10 cellular contexts compared by ENCODE assay signal in genomic region chr20:53929974-53930650, GRCh38.
DNase-seq lines count a peak whose midpoint lies in the region; ATAC-seq and TF ChIP-seq lines count a peak whose summit lies in the region.
"Had no signal": no experiment of that assay in that cellular context is flagged by ENCODE, and none has a peak within 500 bp of the region (broad histone marks: within the 10 kb centered on the region; RNA-seq: fewer than 3 reads in every experiment).

No MANE protein-coding gene starts in this region.

- H3K27ac ChIP-seq in IMR-90 (ENCODE audit: insufficient read depth, low read length) = no peak overlapping the region
- H3K27ac ChIP-seq in spleen = peak overlapping the region in 7 of 8 donors; percentile 15 to 87 (median 64)

- no peak overlapping the region for H2AFZ ChIP-seq in IMR-90 (replicated peaks; ENCODE audit: low read length, poor library complexity)

- H3K36me3 Mint-ChIP-seq in activated CD4-positive, alpha-beta T cell treated with anti-CD3 and anti-CD28 coated beads for 36 hours (ENCODE audit: low read depth) = no peaks in the 10 kb centered on the region

- peaks cover 14% of the 10 kb centered on the region for H3K9me1 ChIP-seq in IMR-90 (ENCODE audit: insufficient read depth, low read length)

- H3K27me3 ChIP-seq in IMR-90 (ENCODE audit: control insufficient read depth, insufficient read depth, low read length) = no peaks in the 10 kb centered on the region
- no peaks in the 10 kb centered on the region for H3K27me3 ChIP-seq in spleen (replicated peaks in 1 of 7)

- peak overlapping the region; percentile 40 for H3K27ac Mint-ChIP-seq in activated CD4-positive, alpha-beta T cell treated with anti-CD3 and anti-CD28 coated beads for 36 hours
- H3K27ac Mint-ChIP-seq: nephron had no signal

- H2BK5ac ChIP-seq in IMR-90 (ENCODE audit: low read depth, low read length, poor library complexity, severe bottlenecking) = no peak overlapping the region

- dilution Hi-C loops in IMR-90 (cut with HindIII; ENCODE audit: low sequenced_read_pairs, unreplicated experiment) = no loop called here

- no TSS peak for BruUV-seq in IMR-90 (replicated peaks; lab: Mats Ljungman, UMichigan)

- no CpG with 5 or more reads among the region's 6 CpGs for WGBS in IMR-90 (ENCODE audit: extremely low coverage in 2 of 2, insufficient read length in 1 of 2), 2 experiments
- 75 to 85% (median 77%) methylated on average over 6 of the region's 6 CpGs for whole genome bisulfite sequencing in spleen, 5 donors

- no peak overlapping the region for H3K56ac ChIP-seq in IMR-90 (ENCODE audit: extremely low read depth, insufficient read depth, low read length)

- peak; percentile 18 for ATAC-seq in activated CD4-positive, alpha-beta T cell treated with anti-CD3 and anti-CD28 coated beads for 36 hours
- ATAC-seq in HG02588 (IDR thresholded peaks at IDR 0.05; ENCODE audit: unreplicated experiment) = peak; percentile 64
- ATAC-seq in IMR-90 (ENCODE audit: low read depth) = no peak

- H3K9me3 ChIP-seq in IMR-90 (ENCODE audit: control insufficient read depth, insufficient read depth, low read length) = no peaks in the 10 kb centered on the region
- no peaks in the 10 kb centered on the region for H3K9me3 ChIP-seq in spleen
- H3K9me3 ChIP-seq: HAP-1 had no signal

- H4K20me1 ChIP-seq in IMR-90 (ENCODE audit: insufficient read depth, low read length) = no peaks in the 10 kb centered on the region

- H3K23ac ChIP-seq in IMR-90 (ENCODE audit: low read depth, low read length) = no peak overlapping the region

- TF ChIP-seq RAD21 in IMR-90 (IDR thresholded peaks at IDR 0.05; ENCODE audit: low read length) = no peak

- no peak overlapping the region for H4K5ac ChIP-seq in IMR-90 (ENCODE audit: low read depth, low read length)

- peak overlapping the region in 1 of 2 experiments; percentile 33; a peak in 1 of 4 replicates for H4K8ac ChIP-seq in IMR-90 (ENCODE audit: low read depth in 2 of 2, low read length in 2 of 2)

- H2AK9ac ChIP-seq in IMR-90 (replicated peaks; ENCODE audit: low read depth, low read length, poor library complexity) = no peak overlapping the region

- DNase-seq in activated CD4-positive, alpha-beta T cell treated with anti-CD3 and anti-CD28 coated beads for 36 hours = no peak
- no peak for DNase-seq in activated CD4-positive, alpha-beta T cell treated with anti-CD3 and anti-CD28 coated beads for 1 hour
- DNase-seq in IMR-90 (no peak), spleen (no peak), dermis blood vessel endothelial cell (no peak), AML-193 (lab: John Stamatoyannopoulos, UW) (no peak)
- DNase-seq in activated CD4-positive, alpha-beta T cell treated with anti-CD3 and anti-CD28 coated beads, Interleukin-2, amount 50 U/mL, for 48 hours = no peak

- TF ChIP-seq CTCF in IMR-90 (conservative IDR thresholded peaks at IDR 0.05; ENCODE audit: low read depth, low read length) (no peak), spleen (IDR thresholded peaks at IDR 0.05 in 8 of 11, conservative IDR thresholded peaks at IDR 0.05 in 3 of 11) (no peak)

- H3K27me3 Mint-ChIP-seq in activated CD4-positive, alpha-beta T cell treated with anti-CD3 and anti-CD28 coated beads for 36 hours = no peaks in the 10 kb centered on the region

- H3K4me3 ChIP-seq in IMR-90 (ENCODE audit: insufficient read depth, low read depth, low read length) = no peak overlapping the region
- H3K4me3 ChIP-seq in spleen = no peak overlapping the region
- H3K4me3 ChIP-seq: HAP-1 had no signal

- H3K36me3 ChIP-seq in IMR-90 (ENCODE audit: control insufficient read depth, insufficient read depth, low read length) = no peaks in the 10 kb centered on the region
- no peaks in the 10 kb centered on the region for H3K36me3 ChIP-seq in spleen
- H3K36me3 ChIP-seq: HAP-1 had no signal

- H3K9ac ChIP-seq in IMR-90 (ENCODE audit: low read depth, low read length) = no peak overlapping the region

- in situ Hi-C loops in IMR-90 (cut with MboI; ENCODE audit: low sequenced_read_pairs) = loop anchor here (25.0 kb wide), 2 partner anchors 768 to 1443 kb away; no protein-coding TSS in a partner anchor

- POLR2A ChIA-PET in activated CD4-positive, alpha-beta T cell treated with anti-CD3 and anti-CD28 coated beads for 36 hours (lab: Charles Lee) = interaction anchor here (0.5 kb wide), 1 partner anchor 175 kb away, joined by 3 read pairs; no protein-coding TSS in a partner anchor
- POLR2A ChIA-PET in IMR-90 (lab: Charles Lee; ENCODE audit: unreplicated experiment) = no interaction called here

- H2BK15ac ChIP-seq in IMR-90 (ENCODE audit: low read depth, low read length) = peak overlapping the region; percentile 72; the same call in 1 of the 3 replicates

- peaks cover 47% of the 10 kb centered on the region for H3K4me1 Mint-ChIP-seq in activated CD4-positive, alpha-beta T cell treated with anti-CD3 and anti-CD28 coated beads for 36 hours

- H3K14ac ChIP-seq in IMR-90 (replicated peaks; ENCODE audit: low read depth, low read length) = no peak overlapping the region

- CTCF ChIA-PET in activated CD4-positive, alpha-beta T cell treated with anti-CD3 and anti-CD28 coated beads for 36 hours (lab: Charles Lee) = interaction anchor here (0.6 to 2.9 kb wide), 7 partner anchors 10 to 350 kb away, joined by 3 to 7 read pairs (median 5); no protein-coding TSS in a partner anchor
- CTCF ChIA-PET in IMR-90 (lab: Yijun Ruan, JAX) = interaction anchor here (0.5 to 1.7 kb wide), 2 partner anchors 14 to 31 kb away, joined by 3 to 8 read pairs; no protein-coding TSS in a partner anchor

- peak overlapping the region; percentile 38; the same call in 1 of the 2 replicates for H2AK5ac ChIP-seq in IMR-90 (ENCODE audit: low read depth, low read length)

- no peaks in the 10 kb centered on the region; a peak in 1 of 4 replicates for H3K79me1 ChIP-seq in IMR-90 (ENCODE audit: low read depth in 1 of 2, low read length in 2 of 2)

- peak overlapping the region; percentile 75 for H2BK120ac ChIP-seq in IMR-90 (ENCODE audit: low read depth, low read length)

- H3K4me1 ChIP-seq in IMR-90 (ENCODE audit: control insufficient read depth, insufficient read depth, low read length) = peaks cover 8% of the 10 kb centered on the region
- H3K4me1 ChIP-seq in spleen = peaks cover 26 to 91% (median 62%) of the 10 kb centered on the region in 6 donors

- peak overlapping the region; percentile 60 for H2BK20ac ChIP-seq in IMR-90 (ENCODE audit: low read depth, low read length)

- no peak for TF ChIP-seq POLR2A in IMR-90 (IDR thresholded peaks at IDR 0.05; ENCODE audit: low read depth, low read length)
- no peak for TF ChIP-seq POLR2A in spleen (IDR thresholded peaks at IDR 0.05)

- H3K18ac ChIP-seq in IMR-90 (ENCODE audit: low read depth, low read length) = no peak overlapping the region

- H4K91ac ChIP-seq in IMR-90 (ENCODE audit: insufficient read depth, low read depth, low read length) = no peak overlapping the region; the same call in 1 of the 2 replicates

- H3K4ac ChIP-seq in IMR-90 (ENCODE audit: low read depth, low read length) = peak overlapping the region; percentile 54; the same call in 1 of the 2 replicates

- no peak overlapping the region for H3K4me2 ChIP-seq in IMR-90 (ENCODE audit: low read depth, low read length)

- intact Hi-C loops in activated CD4-positive, alpha-beta T cell treated with anti-CD3 and anti-CD28 coated beads for 36 hours (cut with DNase I, micrococcal nuclease) = no loop called here
- intact Hi-C loops in IMR-90 (cut with micrococcal nuclease) (no loop called here), spleen (cut with DNase I; ENCODE audit: low total_unique reads) (no loop called here)

- H3K9me3 Mint-ChIP-seq in activated CD4-positive, alpha-beta T cell treated with anti-CD3 and anti-CD28 coated beads for 36 hours (ENCODE audit: low read depth) = no peaks in the 10 kb centered on the region
- H3K9me3 Mint-ChIP-seq: nephron had no signal

- no peak overlapping the region for H3K4me3 Mint-ChIP-seq in activated CD4-positive, alpha-beta T cell treated with anti-CD3 and anti-CD28 coated beads for 36 hours
- H3K4me3 Mint-ChIP-seq: nephron had no signal

TF ChIP-seq in IMR-90, 13 proteins besides CTCF, POLR2A, EP300 and RAD21:
- TF ChIP-seq MXI1 (IDR thresholded peaks at IDR 0.05; ENCODE audit: borderline replicate concordance, low read depth, low read length) = no peak
- no peak for TF ChIP-seq MAFK (IDR thresholded peaks at IDR 0.05; ENCODE audit: low read depth, low read length)
